In genomic region chr19:16366433-16367268, GRCh38 we compare ENCODE assay signal across 1 cellular context.
TF ChIP-seq lines count a peak whose summit lies in the region.

No MANE protein-coding gene starts in this region.

TF ChIP-seq in GM12878, 131 proteins besides CTCF, POLR2A, EP300 and RAD21 (continued from another document and continues in another):
- TF ChIP-seq, protein P1, sequence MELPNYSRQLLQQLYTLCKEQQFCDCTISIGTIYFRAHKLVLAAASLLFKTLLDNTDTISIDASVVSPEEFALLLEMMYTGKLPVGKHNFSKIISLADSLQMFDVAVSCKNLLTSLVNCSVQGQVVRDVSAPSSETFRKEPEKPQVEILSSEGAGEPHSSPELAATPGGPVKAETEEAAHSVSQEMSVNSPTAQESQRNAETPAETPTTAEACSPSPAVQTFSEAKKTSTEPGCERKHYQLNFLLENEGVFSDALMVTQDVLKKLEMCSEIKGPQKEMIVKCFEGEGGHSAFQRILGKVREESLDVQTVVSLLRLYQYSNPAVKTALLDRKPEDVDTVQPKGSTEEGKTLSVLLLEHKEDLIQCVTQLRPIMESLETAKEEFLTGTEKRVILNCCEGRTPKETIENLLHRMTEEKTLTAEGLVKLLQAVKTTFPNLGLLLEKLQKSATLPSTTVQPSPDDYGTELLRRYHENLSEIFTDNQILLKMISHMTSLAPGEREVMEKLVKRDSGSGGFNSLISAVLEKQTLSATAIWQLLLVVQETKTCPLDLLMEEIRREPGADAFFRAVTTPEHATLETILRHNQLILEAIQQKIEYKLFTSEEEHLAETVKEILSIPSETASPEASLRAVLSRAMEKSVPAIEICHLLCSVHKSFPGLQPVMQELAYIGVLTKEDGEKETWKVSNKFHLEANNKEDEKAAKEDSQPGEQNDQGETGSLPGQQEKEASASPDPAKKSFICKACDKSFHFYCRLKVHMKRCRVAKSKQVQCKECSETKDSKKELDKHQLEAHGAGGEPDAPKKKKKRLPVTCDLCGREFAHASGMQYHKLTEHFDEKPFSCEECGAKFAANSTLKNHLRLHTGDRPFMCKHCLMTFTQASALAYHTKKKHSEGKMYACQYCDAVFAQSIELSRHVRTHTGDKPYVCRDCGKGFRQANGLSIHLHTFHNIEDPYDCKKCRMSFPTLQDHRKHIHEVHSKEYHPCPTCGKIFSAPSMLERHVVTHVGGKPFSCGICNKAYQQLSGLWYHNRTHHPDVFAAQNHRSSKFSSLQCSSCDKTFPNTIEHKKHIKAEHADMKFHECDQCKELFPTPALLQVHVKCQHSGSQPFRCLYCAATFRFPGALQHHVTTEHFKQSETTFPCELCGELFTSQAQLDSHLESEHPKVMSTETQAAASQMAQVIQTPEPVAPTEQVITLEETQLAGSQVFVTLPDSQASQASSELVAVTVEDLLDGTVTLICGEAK (IDR thresholded peaks at IDR 0.05; ENCODE audit: borderline replicate concordance): no peak
- TF ChIP-seq BACH1 (IDR thresholded peaks at IDR 0.05; ENCODE audit: borderline replicate concordance) (peak; percentile 43; the same call in 1 of the 2 replicates), CBX3 (IDR thresholded peaks at IDR 0.05; ENCODE audit: borderline replicate concordance, low read depth) (no peak), YBX1 (IDR thresholded peaks at IDR 0.05) (no peak), TCF3 (IDR thresholded peaks at IDR 0.05; ENCODE audit: borderline replicate concordance, insufficient read depth, low read depth, low read length) (0 out of 2 replicates have a peak, but pooled peaks have one; percentile 47), SREBF1 (IDR thresholded peaks at IDR 0.05; ENCODE audit: low read length) (no peak), DPF2 (IDR thresholded peaks at IDR 0.05) (peak; percentile 83), E2F4 (IDR thresholded peaks at IDR 0.05; ENCODE audit: low read depth, low read length) (no peak), CBX5 (IDR thresholded peaks at IDR 0.05; ENCODE audit: low read depth) (no peak), PKNOX1 (IDR thresholded peaks at IDR 0.05) (peak; percentile 54; the same call in 1 of the 2 replicates), ETV6 (conservative IDR thresholded peaks at IDR 0.05 in 1 of 2, IDR thresholded peaks at IDR 0.05 in 1 of 2; ENCODE audit: borderline replicate concordance in 1 of 2, low read depth in 1 of 2) (peak in 1 of 2 experiments; percentile 77; a peak in 1 of 4 replicates), JUNB (IDR thresholded peaks at IDR 0.05) (peak; percentile 84), GATAD2B (conservative IDR thresholded peaks at IDR 0.05; ENCODE audit: low read depth) (peak; percentile 58), SMARCA5 (IDR thresholded peaks at IDR 0.05) (0 out of 2 replicates have a peak, but pooled peaks have one; percentile 16), CEBPB (IDR thresholded peaks at IDR 0.05; ENCODE audit: borderline replicate concordance in 1 of 2, low read depth in 2 of 2, low read length in 2 of 2) (0 out of 4 replicates have a peak, but pooled peaks of 1 of the 2 experiments have one; percentile 31), FOXK2 (IDR thresholded peaks at IDR 0.05) (peak; percentile 69; the same call in 1 of the 2 replicates), CBFB (IDR thresholded peaks at IDR 0.05; ENCODE audit: low read depth) (no peak; the same call in 1 of the 2 replicates), PBX3 (IDR thresholded peaks at IDR 0.05; ENCODE audit: insufficient replicate concordance, low read depth, low read length) (no peak), PML (IDR thresholded peaks at IDR 0.05; ENCODE audit: low read length) (no peak; the same call in 1 of the 2 replicates), NR2C2 (IDR thresholded peaks at IDR 0.05; ENCODE audit: borderline replicate concordance, control insufficient read depth, insufficient read length, low read depth) (no peak), LARP7 (IDR thresholded peaks at IDR 0.05) (peak; percentile 38; the same call in 1 of the 2 replicates), SKIL (IDR thresholded peaks at IDR 0.05; ENCODE audit: low read depth, poor library complexity, severe bottlenecking) (peak; percentile 77), SRF (IDR thresholded peaks at IDR 0.05; ENCODE audit: low read depth in 2 of 2, low read length in 2 of 2) (no peak), ZNF274 (IDR thresholded peaks at IDR 0.05; ENCODE audit: insufficient read depth, insufficient read length) (no peak), STAT3 (IDR thresholded peaks at IDR 0.05; ENCODE audit: low read depth, low read length) (no peak), EED (IDR thresholded peaks at IDR 0.05; ENCODE audit: low read depth) (peak; percentile 53; the same call in 1 of the 2 replicates), ASH2L (IDR thresholded peaks at IDR 0.05; ENCODE audit: borderline replicate concordance, low read depth) (peak; percentile 86; the same call in 1 of the 2 replicates), POLR2AphosphoS5 (IDR thresholded peaks at IDR 0.05; ENCODE audit: low read length) (no peak), NRF1 (conservative IDR thresholded peaks at IDR 0.05; ENCODE audit: low read depth, low read length) (no peak), IKZF1 (conservative IDR thresholded peaks at IDR 0.05) (peak; percentile 84; the same call in 1 of the 2 replicates), SUPT20H (IDR thresholded peaks at IDR 0.05; ENCODE audit: borderline replicate concordance, control insufficient read depth, low read depth, low read length) (no peak)
- TF ChIP-seq, protein P2, sequence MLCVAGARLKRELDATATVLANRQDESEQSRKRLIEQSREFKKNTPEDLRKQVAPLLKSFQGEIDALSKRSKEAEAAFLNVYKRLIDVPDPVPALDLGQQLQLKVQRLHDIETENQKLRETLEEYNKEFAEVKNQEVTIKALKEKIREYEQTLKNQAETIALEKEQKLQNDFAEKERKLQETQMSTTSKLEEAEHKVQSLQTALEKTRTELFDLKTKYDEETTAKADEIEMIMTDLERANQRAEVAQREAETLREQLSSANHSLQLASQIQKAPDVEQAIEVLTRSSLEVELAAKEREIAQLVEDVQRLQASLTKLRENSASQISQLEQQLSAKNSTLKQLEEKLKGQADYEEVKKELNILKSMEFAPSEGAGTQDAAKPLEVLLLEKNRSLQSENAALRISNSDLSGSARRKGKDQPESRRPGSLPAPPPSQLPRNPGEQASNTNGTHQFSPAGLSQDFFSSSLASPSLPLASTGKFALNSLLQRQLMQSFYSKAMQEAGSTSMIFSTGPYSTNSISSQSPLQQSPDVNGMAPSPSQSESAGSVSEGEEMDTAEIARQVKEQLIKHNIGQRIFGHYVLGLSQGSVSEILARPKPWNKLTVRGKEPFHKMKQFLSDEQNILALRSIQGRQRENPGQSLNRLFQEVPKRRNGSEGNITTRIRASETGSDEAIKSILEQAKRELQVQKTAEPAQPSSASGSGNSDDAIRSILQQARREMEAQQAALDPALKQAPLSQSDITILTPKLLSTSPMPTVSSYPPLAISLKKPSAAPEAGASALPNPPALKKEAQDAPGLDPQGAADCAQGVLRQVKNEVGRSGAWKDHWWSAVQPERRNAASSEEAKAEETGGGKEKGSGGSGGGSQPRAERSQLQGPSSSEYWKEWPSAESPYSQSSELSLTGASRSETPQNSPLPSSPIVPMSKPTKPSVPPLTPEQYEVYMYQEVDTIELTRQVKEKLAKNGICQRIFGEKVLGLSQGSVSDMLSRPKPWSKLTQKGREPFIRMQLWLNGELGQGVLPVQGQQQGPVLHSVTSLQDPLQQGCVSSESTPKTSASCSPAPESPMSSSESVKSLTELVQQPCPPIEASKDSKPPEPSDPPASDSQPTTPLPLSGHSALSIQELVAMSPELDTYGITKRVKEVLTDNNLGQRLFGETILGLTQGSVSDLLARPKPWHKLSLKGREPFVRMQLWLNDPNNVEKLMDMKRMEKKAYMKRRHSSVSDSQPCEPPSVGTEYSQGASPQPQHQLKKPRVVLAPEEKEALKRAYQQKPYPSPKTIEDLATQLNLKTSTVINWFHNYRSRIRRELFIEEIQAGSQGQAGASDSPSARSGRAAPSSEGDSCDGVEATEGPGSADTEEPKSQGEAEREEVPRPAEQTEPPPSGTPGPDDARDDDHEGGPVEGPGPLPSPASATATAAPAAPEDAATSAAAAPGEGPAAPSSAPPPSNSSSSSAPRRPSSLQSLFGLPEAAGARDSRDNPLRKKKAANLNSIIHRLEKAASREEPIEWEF (IDR thresholded peaks at IDR 0.05; ENCODE audit: insufficient replicate concordance, low read depth, low read length): peak; percentile 49
- TF ChIP-seq, protein P3, sequence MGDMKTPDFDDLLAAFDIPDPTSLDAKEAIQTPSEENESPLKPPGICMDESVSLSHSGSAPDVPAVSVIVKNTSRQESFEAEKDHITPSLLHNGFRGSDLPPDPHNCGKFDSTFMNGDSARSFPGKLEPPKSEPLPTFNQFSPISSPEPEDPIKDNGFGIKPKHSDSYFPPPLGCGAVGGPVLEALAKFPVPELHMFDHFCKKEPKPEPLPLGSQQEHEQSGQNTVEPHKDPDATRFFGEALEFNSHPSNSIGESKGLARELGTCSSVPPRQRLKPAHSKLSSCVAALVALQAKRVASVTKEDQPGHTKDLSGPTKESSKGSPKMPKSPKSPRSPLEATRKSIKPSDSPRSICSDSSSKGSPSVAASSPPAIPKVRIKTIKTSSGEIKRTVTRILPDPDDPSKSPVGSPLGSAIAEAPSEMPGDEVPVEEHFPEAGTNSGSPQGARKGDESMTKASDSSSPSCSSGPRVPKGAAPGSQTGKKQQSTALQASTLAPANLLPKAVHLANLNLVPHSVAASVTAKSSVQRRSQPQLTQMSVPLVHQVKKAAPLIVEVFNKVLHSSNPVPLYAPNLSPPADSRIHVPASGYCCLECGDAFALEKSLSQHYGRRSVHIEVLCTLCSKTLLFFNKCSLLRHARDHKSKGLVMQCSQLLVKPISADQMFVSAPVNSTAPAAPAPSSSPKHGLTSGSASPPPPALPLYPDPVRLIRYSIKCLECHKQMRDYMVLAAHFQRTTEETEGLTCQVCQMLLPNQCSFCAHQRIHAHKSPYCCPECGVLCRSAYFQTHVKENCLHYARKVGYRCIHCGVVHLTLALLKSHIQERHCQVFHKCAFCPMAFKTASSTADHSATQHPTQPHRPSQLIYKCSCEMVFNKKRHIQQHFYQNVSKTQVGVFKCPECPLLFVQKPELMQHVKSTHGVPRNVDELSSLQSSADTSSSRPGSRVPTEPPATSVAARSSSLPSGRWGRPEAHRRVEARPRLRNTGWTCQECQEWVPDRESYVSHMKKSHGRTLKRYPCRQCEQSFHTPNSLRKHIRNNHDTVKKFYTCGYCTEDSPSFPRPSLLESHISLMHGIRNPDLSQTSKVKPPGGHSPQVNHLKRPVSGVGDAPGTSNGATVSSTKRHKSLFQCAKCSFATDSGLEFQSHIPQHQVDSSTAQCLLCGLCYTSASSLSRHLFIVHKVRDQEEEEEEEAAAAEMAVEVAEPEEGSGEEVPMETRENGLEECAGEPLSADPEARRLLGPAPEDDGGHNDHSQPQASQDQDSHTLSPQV (IDR thresholded peaks at IDR 0.05): no peak
- TF ChIP-seq, protein P4, sequence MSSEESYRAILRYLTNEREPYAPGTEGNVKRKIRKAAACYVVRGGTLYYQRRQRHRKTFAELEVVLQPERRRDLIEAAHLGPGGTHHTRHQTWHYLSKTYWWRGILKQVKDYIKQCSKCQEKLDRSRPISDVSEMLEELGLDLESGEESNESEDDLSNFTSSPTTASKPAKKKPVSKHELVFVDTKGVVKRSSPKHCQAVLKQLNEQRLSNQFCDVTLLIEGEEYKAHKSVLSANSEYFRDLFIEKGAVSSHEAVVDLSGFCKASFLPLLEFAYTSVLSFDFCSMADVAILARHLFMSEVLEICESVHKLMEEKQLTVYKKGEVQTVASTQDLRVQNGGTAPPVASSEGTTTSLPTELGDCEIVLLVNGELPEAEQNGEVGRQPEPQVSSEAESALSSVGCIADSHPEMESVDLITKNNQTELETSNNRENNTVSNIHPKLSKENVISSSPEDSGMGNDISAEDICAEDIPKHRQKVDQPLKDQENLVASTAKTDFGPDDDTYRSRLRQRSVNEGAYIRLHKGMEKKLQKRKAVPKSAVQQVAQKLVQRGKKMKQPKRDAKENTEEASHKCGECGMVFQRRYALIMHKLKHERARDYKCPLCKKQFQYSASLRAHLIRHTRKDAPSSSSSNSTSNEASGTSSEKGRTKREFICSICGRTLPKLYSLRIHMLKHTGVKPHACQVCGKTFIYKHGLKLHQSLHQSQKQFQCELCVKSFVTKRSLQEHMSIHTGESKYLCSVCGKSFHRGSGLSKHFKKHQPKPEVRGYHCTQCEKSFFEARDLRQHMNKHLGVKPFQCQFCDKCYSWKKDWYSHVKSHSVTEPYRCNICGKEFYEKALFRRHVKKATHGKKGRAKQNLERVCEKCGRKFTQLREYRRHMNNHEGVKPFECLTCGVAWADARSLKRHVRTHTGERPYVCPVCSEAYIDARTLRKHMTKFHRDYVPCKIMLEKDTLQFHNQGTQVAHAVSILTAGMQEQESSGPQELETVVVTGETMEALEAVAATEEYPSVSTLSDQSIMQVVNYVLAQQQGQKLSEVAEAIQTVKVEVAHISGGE (CRISPR knock-in tag; IDR thresholded peaks at IDR 0.05): no peak
